8 cellular contexts compared by ENCODE assay signal in the genomic region with DNA sequence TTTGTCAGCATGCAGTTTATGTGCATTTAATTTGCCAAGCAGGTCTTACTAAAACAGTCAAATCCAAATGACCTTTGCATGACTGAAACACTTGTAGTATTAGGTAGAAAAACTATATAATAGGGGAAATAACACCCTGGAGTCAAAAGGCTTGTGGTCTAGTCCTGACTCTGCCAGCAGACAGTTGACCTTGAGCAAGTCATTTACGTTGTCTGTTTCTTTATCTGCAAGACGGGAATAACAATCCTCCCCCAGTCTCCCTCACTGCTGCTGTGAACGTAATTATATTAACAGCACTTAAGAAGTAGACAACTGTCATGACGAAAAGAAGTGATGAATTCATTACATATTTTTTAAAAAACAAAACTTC. TPM values are rescaled to one million over a fixed set of nuclear protein-coding genes. Genes with fewer than 3 reads are reported as not detected.
A peak's percentile ranks its signal among the peaks of the same experiment; 100 is the strongest.
DNase-seq lines count a peak whose midpoint lies in the region; ATAC-seq and TF ChIP-seq lines count a peak whose summit lies in the region.

No MANE protein-coding gene starts in this region.

- no peak overlapping the region for H2BK120ac ChIP-seq in mesenchymal stem cell (ENCODE audit: low read depth, low read length)

- H3K4ac ChIP-seq in mesenchymal stem cell (ENCODE audit: low read depth in 1 of 2, low read length in 2 of 2) = no peak overlapping the region

- H3K27ac ChIP-seq in mesenchymal stem cell (ENCODE audit: low read length, poor library complexity, severe bottlenecking) (peak overlapping the region; percentile 36), ovary (peak overlapping the region in 1 of 2 donors; percentile 15)

- H4K91ac ChIP-seq in mesenchymal stem cell (ENCODE audit: low read length) = no peak overlapping the region

- intact Hi-C loops in ovary (cut with DNase I) = no loop called here

- peaks cover 90% of the 10 kb centered on the region for H3K4me1 Mint-ChIP-seq in activated T-cell treated with anti-CD3 and anti-CD28 coated beads, Interleukin-2, amount 50 U/mL, for 24 hours (ENCODE audit: low read depth)
- peaks cover 75% of the 10 kb centered on the region for H3K4me1 Mint-ChIP-seq in T-helper 1 cell treated with Interleukin-12 subunit alpha and Interleukin-12 subunit beta and Interleukin-4 antibody, amounts not matched to agents 30 μg/mL and 1 μg/mL, for 36 hours (ENCODE audit: low read depth)

- no peak overlapping the region for H4K8ac ChIP-seq in mesenchymal stem cell (ENCODE audit: low read length)

- TF ChIP-seq POLR2A in ovary (IDR thresholded peaks at IDR 0.05) = no peak

- H3K4me1 ChIP-seq in mesenchymal stem cell (ENCODE audit: control insufficient read depth, insufficient read depth, low read depth, low read length) = peaks cover 2% of the 10 kb centered on the region
- peaks cover 6% of the 10 kb centered on the region for H3K4me1 ChIP-seq in ovary (ENCODE audit: insufficient read depth)

- no peak overlapping the region for H2AFZ ChIP-seq in mesenchymal stem cell (ENCODE audit: low read depth, low read length)

- no peak for TF ChIP-seq EP300 in ovary (IDR thresholded peaks at IDR 0.05)

- H3K4me2 ChIP-seq in mesenchymal stem cell (ENCODE audit: low read length, poor library complexity, severe bottlenecking) = no peak overlapping the region

- H2AK5ac ChIP-seq in mesenchymal stem cell (ENCODE audit: low read length, severe bottlenecking) = no peak overlapping the region

- no peaks in the 10 kb centered on the region for H3K27me3 Mint-ChIP-seq in activated T-cell treated with anti-CD3 and anti-CD28 coated beads, Interleukin-2, amount 50 U/mL, for 24 hours
- no peaks in the 10 kb centered on the region for H3K27me3 Mint-ChIP-seq in T-helper 1 cell treated with Interleukin-12 subunit alpha and Interleukin-12 subunit beta and Interleukin-4 antibody, amounts not matched to agents 30 μg/mL and 1 μg/mL, for 36 hours (ENCODE audit: low read depth)

- H3K4me3 ChIP-seq in mesenchymal stem cell (ENCODE audit: insufficient read depth in 1 of 2, low read depth in 1 of 2, low read length in 2 of 2) (no peak overlapping the region), ovary (no peak overlapping the region), H7 (ENCODE audit: insufficient read depth, low read depth, low read length) (no peak overlapping the region)

- 10% methylated on average over 1 of the region's 4 CpGs for WGBS in mesenchymal stem cell
- 9 to 19% (median 11%) methylated on average over 4 of the region's 4 CpGs for WGBS in ovary, 3 donors

- H3K23ac ChIP-seq in mesenchymal stem cell (ENCODE audit: low read length in 2 of 2) = no peak overlapping the region

- no peak for DNase-seq in activated T-cell treated with anti-CD3 and anti-CD28 coated beads, Interleukin-2, amount 50 U/mL, for 24 hours
- DNase-seq in activated T-cell treated with anti-CD3 and anti-CD28 coated beads, Interleukin-2, amount 50 U/mL, for 48 hours = no peak
- peak; percentile 58 for DNase-seq in mesenchymal stem cell
- DNase-seq in NCI-H524 (lab: John Stamatoyannopoulos, UW) = no peak
- no peak for DNase-seq in ovary
- no peak for DNase-seq in H7

- peak overlapping the region; percentile 59 for H3K4me3 Mint-ChIP-seq in activated T-cell treated with anti-CD3 and anti-CD28 coated beads, Interleukin-2, amount 50 U/mL, for 24 hours
- peak overlapping the region; percentile 71 for H3K4me3 Mint-ChIP-seq in T-helper 1 cell treated with Interleukin-12 subunit alpha and Interleukin-12 subunit beta and Interleukin-4 antibody, amounts not matched to agents 30 μg/mL and 1 μg/mL, for 36 hours

- H3K79me1 ChIP-seq in mesenchymal stem cell (replicated peaks; ENCODE audit: low read length, poor library complexity, severe bottlenecking) = peaks cover 1% of the 10 kb centered on the region

- H3K9ac ChIP-seq in mesenchymal stem cell (ENCODE audit: low read length) = no peak overlapping the region

- H2BK12ac ChIP-seq in mesenchymal stem cell (ENCODE audit: low read length in 2 of 2) = no peak overlapping the region

- peak overlapping the region; percentile 100 for H3K27ac Mint-ChIP-seq in activated T-cell treated with anti-CD3 and anti-CD28 coated beads, Interleukin-2, amount 50 U/mL, for 24 hours
- H3K27ac Mint-ChIP-seq in T-helper 1 cell treated with Interleukin-12 subunit alpha and Interleukin-12 subunit beta and Interleukin-4 antibody, amounts not matched to agents 30 μg/mL and 1 μg/mL, for 36 hours = peak overlapping the region; percentile 96

- H3K36me3 Mint-ChIP-seq in activated T-cell treated with anti-CD3 and anti-CD28 coated beads, Interleukin-2, amount 50 U/mL, for 24 hours (ENCODE audit: low read depth) = peaks cover 70% of the 10 kb centered on the region
- H3K36me3 Mint-ChIP-seq in T-helper 1 cell treated with Interleukin-12 subunit alpha and Interleukin-12 subunit beta and Interleukin-4 antibody, amounts not matched to agents 30 μg/mL and 1 μg/mL, for 36 hours (ENCODE audit: low read depth) = peaks cover 33% of the 10 kb centered on the region

- H3K36me3 ChIP-seq in mesenchymal stem cell (ENCODE audit: control insufficient read depth in 1 of 2, insufficient read depth in 2 of 2, low read depth in 1 of 2, low read length in 2 of 2) (no peaks in the 10 kb centered on the region), ovary (no peaks in the 10 kb centered on the region), H7 (replicated peaks; ENCODE audit: control insufficient read depth, insufficient read depth, low read length) (no peaks in the 10 kb centered on the region)

- no peak overlapping the region for H2BK15ac ChIP-seq in mesenchymal stem cell (ENCODE audit: low read depth, poor library complexity, severe bottlenecking)

- no peak overlapping the region for H3K14ac ChIP-seq in mesenchymal stem cell (ENCODE audit: low read length in 2 of 2)

- H3K9me3 Mint-ChIP-seq in activated T-cell treated with anti-CD3 and anti-CD28 coated beads, Interleukin-2, amount 50 U/mL, for 24 hours = no peaks in the 10 kb centered on the region
- H3K9me3 Mint-ChIP-seq in T-helper 1 cell treated with Interleukin-12 subunit alpha and Interleukin-12 subunit beta and Interleukin-4 antibody, amounts not matched to agents 30 μg/mL and 1 μg/mL, for 36 hours = no peaks in the 10 kb centered on the region

- ATAC-seq in HG03108 (IDR thresholded peaks at IDR 0.05; ENCODE audit: unreplicated experiment) = peak; percentile 21

- H3K9me3 ChIP-seq in mesenchymal stem cell (ENCODE audit: control insufficient read depth, low read length) = no peaks in the 10 kb centered on the region
- H3K9me3 ChIP-seq in ovary = no peaks in the 10 kb centered on the region

- no peaks in the 10 kb centered on the region for H3K27me3 ChIP-seq in mesenchymal stem cell (ENCODE audit: control insufficient read depth in 1 of 2, insufficient read depth in 1 of 2, low read length in 2 of 2)
- no peaks in the 10 kb centered on the region for H3K27me3 ChIP-seq in ovary
- no peaks in the 10 kb centered on the region for H3K27me3 ChIP-seq in H7 (ENCODE audit: control insufficient read depth, insufficient read depth, low read length)

- H3K18ac ChIP-seq in mesenchymal stem cell (ENCODE audit: low read depth in 1 of 2, low read length in 2 of 2) = no peak overlapping the region

- no peak for TF ChIP-seq CTCF in ovary (IDR thresholded peaks at IDR 0.05)

- no peak overlapping the region for H2BK5ac ChIP-seq in mesenchymal stem cell (ENCODE audit: low read depth, low read length, poor library complexity, severe bottlenecking)

RNA-seq across cellular contexts. Expression of a gene that starts 26.1 kb away (rescaled TPM):
- 14.4 TPM for polyA plus RNA-seq in mesenchymal stem cell (2013, experiment 1 of 2)
- polyA plus RNA-seq in mesenchymal stem cell (2013, experiment 2 of 2) = 14.4 TPM
- 10 to 100 TPM in 6 of 7 donors, 1 to 10 TPM in 1; 5.4 to 20.4 (median 11.6) TPM for total RNA-seq in ovary
- 1 to 10 TPM; 1.8 to 4.4 TPM for polyA plus RNA-seq in ovary
- 32.1 and 48.6 TPM in 2 replicates for total RNA-seq in H7 (2014; rRNA removed; shearing (Covaris generic))
